Comparison of ENCODE assay signal across 1 cellular context in the genomic region with DNA sequence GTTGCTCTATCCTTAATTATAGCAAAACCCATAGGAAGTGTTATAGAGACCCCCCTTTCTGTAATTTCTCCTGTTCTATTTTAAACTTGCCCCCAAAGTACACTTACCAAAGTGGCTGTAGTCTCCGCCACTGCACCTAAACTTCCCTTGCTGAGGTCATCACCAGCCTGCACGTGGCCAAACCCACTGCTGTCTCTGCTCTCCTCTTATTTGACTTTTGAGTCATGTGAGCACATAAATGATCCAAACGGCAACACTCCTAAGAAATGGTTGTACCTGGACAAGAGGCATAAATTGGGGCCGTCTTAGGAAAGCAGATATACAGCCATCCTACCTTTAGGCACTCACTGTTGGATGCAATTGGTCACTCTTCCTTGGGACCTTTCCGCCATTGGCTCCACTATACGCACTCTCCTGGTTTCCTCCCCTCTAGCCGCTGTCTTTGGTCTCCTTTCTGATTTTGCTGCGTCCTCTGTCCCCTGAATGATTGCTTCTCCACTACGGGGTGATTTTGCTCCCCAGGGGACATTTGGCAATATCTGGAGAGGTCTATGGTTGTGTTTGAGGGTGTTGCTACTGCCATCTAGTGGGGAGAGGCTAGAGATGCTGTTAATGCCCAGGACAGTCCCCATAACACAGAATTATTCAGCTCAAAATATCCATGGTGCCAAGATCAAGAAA.
A peak's percentile ranks its signal among the peaks of the same experiment; 100 is the strongest.
TF ChIP-seq lines count a peak whose summit lies in the region.

No MANE protein-coding gene starts in this region.

TF ChIP-seq in HEK293, 187 proteins besides CTCF, POLR2A, EP300 and RAD21 (continued from another document):
- TF ChIP-seq, protein P1, sequence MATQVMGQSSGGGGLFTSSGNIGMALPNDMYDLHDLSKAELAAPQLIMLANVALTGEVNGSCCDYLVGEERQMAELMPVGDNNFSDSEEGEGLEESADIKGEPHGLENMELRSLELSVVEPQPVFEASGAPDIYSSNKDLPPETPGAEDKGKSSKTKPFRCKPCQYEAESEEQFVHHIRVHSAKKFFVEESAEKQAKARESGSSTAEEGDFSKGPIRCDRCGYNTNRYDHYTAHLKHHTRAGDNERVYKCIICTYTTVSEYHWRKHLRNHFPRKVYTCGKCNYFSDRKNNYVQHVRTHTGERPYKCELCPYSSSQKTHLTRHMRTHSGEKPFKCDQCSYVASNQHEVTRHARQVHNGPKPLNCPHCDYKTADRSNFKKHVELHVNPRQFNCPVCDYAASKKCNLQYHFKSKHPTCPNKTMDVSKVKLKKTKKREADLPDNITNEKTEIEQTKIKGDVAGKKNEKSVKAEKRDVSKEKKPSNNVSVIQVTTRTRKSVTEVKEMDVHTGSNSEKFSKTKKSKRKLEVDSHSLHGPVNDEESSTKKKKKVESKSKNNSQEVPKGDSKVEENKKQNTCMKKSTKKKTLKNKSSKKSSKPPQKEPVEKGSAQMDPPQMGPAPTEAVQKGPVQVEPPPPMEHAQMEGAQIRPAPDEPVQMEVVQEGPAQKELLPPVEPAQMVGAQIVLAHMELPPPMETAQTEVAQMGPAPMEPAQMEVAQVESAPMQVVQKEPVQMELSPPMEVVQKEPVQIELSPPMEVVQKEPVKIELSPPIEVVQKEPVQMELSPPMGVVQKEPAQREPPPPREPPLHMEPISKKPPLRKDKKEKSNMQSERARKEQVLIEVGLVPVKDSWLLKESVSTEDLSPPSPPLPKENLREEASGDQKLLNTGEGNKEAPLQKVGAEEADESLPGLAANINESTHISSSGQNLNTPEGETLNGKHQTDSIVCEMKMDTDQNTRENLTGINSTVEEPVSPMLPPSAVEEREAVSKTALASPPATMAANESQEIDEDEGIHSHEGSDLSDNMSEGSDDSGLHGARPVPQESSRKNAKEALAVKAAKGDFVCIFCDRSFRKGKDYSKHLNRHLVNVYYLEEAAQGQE (tag by site-specific recombination; IDR thresholded peaks at IDR 0.05) = 0 out of 2 replicates have a peak, but pooled peaks have one; percentile 19
- 0 out of 2 replicates have a peak, but pooled peaks have one; percentile 13 for TF ChIP-seq ZIC2 (tag by site-specific recombination; IDR thresholded peaks at IDR 0.05)
- TF ChIP-seq RBAK (tag by site-specific recombination; IDR thresholded peaks at IDR 0.05) = no peak
- no peak for TF ChIP-seq KLF1 (tag by site-specific recombination; IDR thresholded peaks at IDR 0.05)
- TF ChIP-seq, protein P2, sequence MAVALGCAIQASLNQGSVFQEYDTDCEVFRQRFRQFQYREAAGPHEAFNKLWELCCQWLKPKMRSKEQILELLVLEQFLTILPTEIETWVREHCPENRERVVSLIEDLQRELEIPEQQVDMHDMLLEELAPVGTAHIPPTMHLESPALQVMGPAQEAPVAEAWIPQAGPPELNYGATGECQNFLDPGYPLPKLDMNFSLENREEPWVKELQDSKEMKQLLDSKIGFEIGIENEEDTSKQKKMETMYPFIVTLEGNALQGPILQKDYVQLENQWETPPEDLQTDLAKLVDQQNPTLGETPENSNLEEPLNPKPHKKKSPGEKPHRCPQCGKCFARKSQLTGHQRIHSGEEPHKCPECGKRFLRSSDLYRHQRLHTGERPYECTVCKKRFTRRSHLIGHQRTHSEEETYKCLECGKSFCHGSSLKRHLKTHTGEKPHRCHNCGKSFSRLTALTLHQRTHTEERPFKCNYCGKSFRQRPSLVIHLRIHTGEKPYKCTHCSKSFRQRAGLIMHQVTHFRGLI (tag by site-specific recombination; IDR thresholded peaks at IDR 0.05) = no peak
